In the genomic region with DNA sequence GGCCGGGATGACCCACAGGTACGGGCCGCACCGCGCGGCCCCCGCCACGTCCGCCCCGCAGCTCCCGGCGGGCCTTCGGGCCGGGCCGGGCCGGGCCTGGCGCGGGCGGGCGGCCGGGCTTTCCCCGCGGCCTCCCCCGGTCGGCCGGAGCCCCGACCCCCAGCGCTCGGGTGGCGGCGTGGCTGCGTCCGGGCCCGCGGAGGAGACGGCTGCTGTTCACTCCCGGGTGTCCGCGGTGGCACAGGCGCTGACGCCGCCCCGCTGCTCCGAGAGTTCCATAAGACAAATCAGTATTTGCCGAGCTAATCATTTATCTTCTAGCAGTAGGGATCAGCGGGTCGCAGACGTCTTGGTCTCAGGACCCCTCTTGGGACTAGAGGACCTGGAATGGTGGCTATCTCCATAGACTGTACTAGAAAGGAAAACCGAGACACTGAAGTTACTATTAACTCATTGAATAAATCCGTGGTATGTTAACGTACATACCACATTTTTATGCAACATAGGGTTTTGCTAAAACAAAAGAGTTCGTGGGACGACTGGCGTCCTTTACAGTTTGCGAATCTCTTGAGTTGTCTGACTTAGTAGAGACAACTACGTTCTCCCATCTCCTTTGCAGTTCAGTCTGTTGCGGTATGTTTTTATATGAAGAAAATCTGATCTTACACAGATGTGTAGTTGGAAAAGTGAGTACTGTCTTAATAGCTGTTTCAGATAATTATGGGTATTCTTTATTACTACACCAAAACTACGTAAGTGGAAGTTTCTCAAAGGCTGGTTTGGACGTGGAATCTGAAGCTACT, we compare ENCODE assay signal across 8 cellular contexts. TPM values are rescaled to one million over a fixed set of nuclear protein-coding genes. Genes with fewer than 3 reads are reported as not detected.
DNase-seq lines count a peak whose midpoint lies in the region; ATAC-seq, FAIRE-seq and TF ChIP-seq lines count a peak whose summit lies in the region.

No MANE protein-coding gene starts in this region.

- H4K20me1 ChIP-seq in DOHH2 (ENCODE audit: control insufficient read depth, insufficient read depth, low read depth, low read length) (peaks cover 6% of the 10 kb centered on the region; the same call in 1 of the 2 replicates), keratinocyte (ENCODE audit: control insufficient read depth, extremely low read depth, insufficient read depth, low read length) (no peaks in the 10 kb centered on the region)

- DNase-seq in HTR-8/SVneo (ENCODE audit: insufficient read length, low spot score): peak; percentile 27
- DNase-seq in T47D (ENCODE audit: low read depth in 1 of 2, low spot score in 1 of 2): peak; percentile 5 to 12
- DNase-seq in keratinocyte (ENCODE audit: low read depth, low spot score): no peak
- peak; percentile 26 for DNase-seq in stimulated activated CD4-positive, alpha-beta T cell treated with anti-CD3 and anti-CD28 coated beads, Interleukin-12 subunit alpha, Interleukin-12 subunit beta, amount 100 ng/mL, for 4 hours
- DNase-seq in cerebellar nuclear complex (lab: John Stamatoyannopoulos, UW): no peak

- dilution Hi-C loops in keratinocyte (cut with MboI; ENCODE audit: extremely low pct_ligation_motif_present, low sequenced_read_pairs): no loop called here

- H3K9me3 ChIP-seq in DOHH2 (ENCODE audit: control insufficient read depth, insufficient read depth, low read length): no peaks in the 10 kb centered on the region
- no peaks in the 10 kb centered on the region for H3K9me3 ChIP-seq in keratinocyte (ENCODE audit: control insufficient read depth, low read depth, low read length)

- peak overlapping the region; percentile 90 for H3K4me2 ChIP-seq in DOHH2 (ENCODE audit: low read length)
- H3K4me2 ChIP-seq in keratinocyte (ENCODE audit: control insufficient read depth, extremely low read depth, insufficient read depth, low read depth, low read length): peak overlapping the region; percentile 90

- H3K27me3 Mint-ChIP-seq in T-helper 1 cell treated with Interleukin-12 subunit alpha and Interleukin-12 subunit beta and Interleukin-4 antibody, amounts not matched to agents 30 μg/mL and 1 μg/mL, for 36 hours (ENCODE audit: low read depth): no peaks in the 10 kb centered on the region

- H3K36me3 Mint-ChIP-seq in T-helper 1 cell treated with Interleukin-12 subunit alpha and Interleukin-12 subunit beta and Interleukin-4 antibody, amounts not matched to agents 30 μg/mL and 1 μg/mL, for 36 hours (ENCODE audit: low read depth): no peaks in the 10 kb centered on the region

- H3K27ac Mint-ChIP-seq in T-helper 1 cell treated with Interleukin-12 subunit alpha and Interleukin-12 subunit beta and Interleukin-4 antibody, amounts not matched to agents 30 μg/mL and 1 μg/mL, for 36 hours: peak overlapping the region; percentile 90

- peaks cover 7% of the 10 kb centered on the region; the same call in 1 of the 2 replicates for H3K36me3 ChIP-seq in DOHH2 (ENCODE audit: control insufficient read depth, low read length)
- no peaks in the 10 kb centered on the region for H3K36me3 ChIP-seq in keratinocyte (ENCODE audit: control insufficient read depth in 2 of 2, extremely low read depth in 1 of 2, insufficient read depth in 2 of 2, low read length in 2 of 2)

- in situ Hi-C loops in T47D (cut with HindIII; ENCODE audit: low pct_unique_long_range_greater_than_20kb, low sequenced_read_pairs): no loop called here

- TF ChIP-seq CTCF in DOHH2 (IDR thresholded peaks at IDR 0.05; ENCODE audit: low read depth, low read length, poor library complexity, severe bottlenecking) (no peak), keratinocyte (optimal IDR thresholded peaks at IDR 0.05 in 1 of 3, IDR thresholded peaks at IDR 0.05 in 1 of 3, conservative IDR thresholded peaks at IDR 0.05 in 1 of 3; ENCODE audit: extremely low read depth in 1 of 3, insufficient read depth in 2 of 3, low read length in 3 of 3) (no peak)

- H3K9me3 Mint-ChIP-seq in T-helper 1 cell treated with Interleukin-12 subunit alpha and Interleukin-12 subunit beta and Interleukin-4 antibody, amounts not matched to agents 30 μg/mL and 1 μg/mL, for 36 hours: no peaks in the 10 kb centered on the region

- peak overlapping the region; percentile 88 for H3K9ac ChIP-seq in keratinocyte (ENCODE audit: control insufficient read depth, extremely low read depth, insufficient read depth, low read length)

- H3K9me1 ChIP-seq in keratinocyte (ENCODE audit: control insufficient read depth, extremely low read depth, insufficient read depth, low read length): no peaks in the 10 kb centered on the region

- peak; percentile 33 for ATAC-seq in GM21526 (IDR thresholded peaks at IDR 0.05; ENCODE audit: low FRiP score, unreplicated experiment)

- no peak for FAIRE-seq in HTR-8/SVneo (lab: Jason Lieb, UNC)
- peak; percentile 64 for FAIRE-seq in keratinocyte (lab: Jason Lieb, UNC)

- H3K27me3 ChIP-seq in DOHH2 (ENCODE audit: control insufficient read depth, low read length): no peaks in the 10 kb centered on the region
- H3K27me3 ChIP-seq in keratinocyte (ENCODE audit: control insufficient read depth, extremely low read depth, insufficient read depth, low read length): no peaks in the 10 kb centered on the region

- H3K4me1 Mint-ChIP-seq in T-helper 1 cell treated with Interleukin-12 subunit alpha and Interleukin-12 subunit beta and Interleukin-4 antibody, amounts not matched to agents 30 μg/mL and 1 μg/mL, for 36 hours (ENCODE audit: low read depth): peaks cover 42% of the 10 kb centered on the region

- H2AFZ ChIP-seq in keratinocyte (ENCODE audit: control insufficient read depth, low read length): peak overlapping the region; percentile 38

- H3K79me2 ChIP-seq in DOHH2 (ENCODE audit: control insufficient read depth, low read length) (peaks cover 61% of the 10 kb centered on the region), keratinocyte (ENCODE audit: control insufficient read depth, insufficient read depth, low read length) (peaks cover 51% of the 10 kb centered on the region)

- H3K4me1 ChIP-seq in DOHH2 (ENCODE audit: control insufficient read depth, low read length) (peaks cover 26% of the 10 kb centered on the region), keratinocyte (ENCODE audit: control insufficient read depth, extremely low read depth, insufficient read depth, low read length) (peaks cover 34% of the 10 kb centered on the region)

- H3F3A ChIP-seq in DOHH2 (ENCODE audit: control insufficient read depth, insufficient read depth): no peaks in the 10 kb centered on the region

- peak overlapping the region; percentile 91 for H3K4me3 Mint-ChIP-seq in T-helper 1 cell treated with Interleukin-12 subunit alpha and Interleukin-12 subunit beta and Interleukin-4 antibody, amounts not matched to agents 30 μg/mL and 1 μg/mL, for 36 hours

- H3K27ac ChIP-seq in DOHH2 (ENCODE audit: low read depth, low read length) (no peak overlapping the region; the same call in 1 of the 2 replicates), keratinocyte (ENCODE audit: control insufficient read depth, insufficient read depth, low read length) (peak overlapping the region; percentile 86)

- H3K4me3 ChIP-seq in DOHH2 (ENCODE audit: low read length): peak overlapping the region; percentile 89
- peak overlapping the region; percentile 78 to 91 (median 89) for H3K4me3 ChIP-seq in keratinocyte (ENCODE audit: control insufficient read depth in 2 of 3, extremely low read depth in 1 of 3, insufficient read depth in 2 of 3, low read depth in 1 of 3, low read length in 3 of 3)

- H3K9me2 ChIP-seq in DOHH2 (replicated peaks; ENCODE audit: control insufficient read depth, low read length): no peaks in the 10 kb centered on the region

RNA-seq across cellular contexts. Expression of gene LIMS1, which starts 0.5 kb away (rescaled TPM):
- 62.5 to 99.3 TPM (median 72.5 TPM) in 3 replicates for polyA plus RNA-seq in keratinocyte
- 7.7 TPM for polyA plus RNA-seq in keratinocyte (2011; ENCODE audit: low read depth)
- polyA plus RNA-seq in keratinocyte (2011; cell fraction: cytosol; rRNA removed): 51.4 and 63.6 TPM in 2 replicates
- polyA plus RNA-seq in keratinocyte (2011; cell fraction: nucleus; rRNA removed): 44.7 and 46.4 TPM in 2 replicates
- polyA plus RNA-seq in keratinocyte (2012; ENCODE audit: low replicate concordance): 18.3 and 57.6 TPM in 2 replicates
- 85.0 to 144 TPM (median 127 TPM) in 3 replicates for polyA minus RNA-seq in keratinocyte
- polyA minus RNA-seq in keratinocyte (2011; cell fraction: cytosol; rRNA and poly(A)+ RNA removed): 69.3 TPM
- polyA minus RNA-seq in keratinocyte (2011; cell fraction: nucleus; rRNA and poly(A)+ RNA removed): 40.9 and 96.6 TPM in 2 replicates

Comparison
In these comparisons a context has a peak if more than half of its experiments do, and no peak if none do; other contexts are left out.
1. DNase-seq: peak in HTR-8/SVneo (single experiment), T47D (2 of 2) and stimulated activated CD4-positive, alpha-beta T cell treated with anti-CD3 and anti-CD28 coated beads, Interleukin-12 subunit alpha, Interleukin-12 subunit beta, amount 100 ng/mL, for 4 hours (single experiment); none in keratinocyte (single experiment) and cerebellar nuclear complex (0 of 2).